In genomic region chr15:70299931-70300858, GRCh38 we compare ENCODE assay signal across 9 cellular contexts.
DNase-seq lines count a peak whose midpoint lies in the region; ATAC-seq and FAIRE-seq lines count a peak whose summit lies in the region.
"Had no signal": no experiment of that assay in that cellular context is flagged by ENCODE, and none has a peak within 500 bp of the region (broad histone marks: within the 10 kb centered on the region; RNA-seq: fewer than 3 reads in every experiment).

No MANE protein-coding gene starts in this region.

- peaks cover 7% of the 10 kb centered on the region for H3K4me1 Mint-ChIP-seq in activated T-helper 17 cell treated with anti-CD3 and anti-CD28 coated beads, Interleukin-2, amount 50 U/mL, for 72 hours

- H3K4me3 Mint-ChIP-seq in activated T-helper 17 cell treated with anti-CD3 and anti-CD28 coated beads, Interleukin-2, amount 50 U/mL, for 72 hours = peak overlapping the region; percentile 10

- no peak for FAIRE-seq in RCC 7860 (lab: Jason Lieb, UNC)
- FAIRE-seq: bronchial epithelial cell had no signal

- no peak overlapping the region for H3K27ac Mint-ChIP-seq in activated T-helper 17 cell treated with anti-CD3 and anti-CD28 coated beads, Interleukin-2, amount 50 U/mL, for 72 hours

- intact Hi-C loops in sciatic nerve (cut with DNase I) = no loop called here

- DNase-seq in DMS79 treated with DMSO at 0.1 percent for 48 hours (lab: John Stamatoyannopoulos, UW) = peak; percentile 34
- peak; percentile 46 for DNase-seq in NCI-H2107 (lab: John Stamatoyannopoulos, UW)
- peak; percentile 49 to 73 for DNase-seq in stimulated activated CD4-positive, alpha-beta T cell treated with anti-CD3 and anti-CD28 coated beads, Interleukin-4, amount 100 ng/mL, for 48 hours (ENCODE audit: low read depth in 2 of 2)
- DNase-seq in RCC 7860 (ENCODE audit: low spot score) = no peak
- no peak for DNase-seq in SW480 (ENCODE audit: low spot score)
- DNase-seq in sciatic nerve (ENCODE audit: low spot score) = no peak

- no peaks in the 10 kb centered on the region for H3K27me3 Mint-ChIP-seq in activated T-helper 17 cell treated with anti-CD3 and anti-CD28 coated beads, Interleukin-2, amount 50 U/mL, for 72 hours

- no peaks in the 10 kb centered on the region for H3K36me3 Mint-ChIP-seq in activated T-helper 17 cell treated with anti-CD3 and anti-CD28 coated beads, Interleukin-2, amount 50 U/mL, for 72 hours (ENCODE audit: low read depth)

- ATAC-seq in GM21619 (IDR thresholded peaks at IDR 0.05; ENCODE audit: unreplicated experiment) (peak; percentile 96), sciatic nerve (no peak)
- peak; percentile 99 for ATAC-seq in activated T-helper 17 cell treated with anti-CD3 and anti-CD28 coated beads, Interleukin-2, amount 50 U/mL, for 72 hours (replicated peaks)

- H3K9me3 Mint-ChIP-seq in activated T-helper 17 cell treated with anti-CD3 and anti-CD28 coated beads, Interleukin-2, amount 50 U/mL, for 72 hours = no peaks in the 10 kb centered on the region

Comparison
In these comparisons a context has a peak if more than half of its experiments do, and no peak if none do; other contexts are left out.
1. DNase-seq: peak in DMS79 treated with DMSO at 0.1 percent for 48 hours (single experiment), NCI-H2107 (single experiment) and stimulated activated CD4-positive, alpha-beta T cell treated with anti-CD3 and anti-CD28 coated beads, Interleukin-4, amount 100 ng/mL, for 48 hours (2 of 2); none in RCC 7860 (single experiment), SW480 (single experiment) and sciatic nerve (single experiment).